8 cellular contexts compared by ENCODE assay signal in the genomic region with DNA sequence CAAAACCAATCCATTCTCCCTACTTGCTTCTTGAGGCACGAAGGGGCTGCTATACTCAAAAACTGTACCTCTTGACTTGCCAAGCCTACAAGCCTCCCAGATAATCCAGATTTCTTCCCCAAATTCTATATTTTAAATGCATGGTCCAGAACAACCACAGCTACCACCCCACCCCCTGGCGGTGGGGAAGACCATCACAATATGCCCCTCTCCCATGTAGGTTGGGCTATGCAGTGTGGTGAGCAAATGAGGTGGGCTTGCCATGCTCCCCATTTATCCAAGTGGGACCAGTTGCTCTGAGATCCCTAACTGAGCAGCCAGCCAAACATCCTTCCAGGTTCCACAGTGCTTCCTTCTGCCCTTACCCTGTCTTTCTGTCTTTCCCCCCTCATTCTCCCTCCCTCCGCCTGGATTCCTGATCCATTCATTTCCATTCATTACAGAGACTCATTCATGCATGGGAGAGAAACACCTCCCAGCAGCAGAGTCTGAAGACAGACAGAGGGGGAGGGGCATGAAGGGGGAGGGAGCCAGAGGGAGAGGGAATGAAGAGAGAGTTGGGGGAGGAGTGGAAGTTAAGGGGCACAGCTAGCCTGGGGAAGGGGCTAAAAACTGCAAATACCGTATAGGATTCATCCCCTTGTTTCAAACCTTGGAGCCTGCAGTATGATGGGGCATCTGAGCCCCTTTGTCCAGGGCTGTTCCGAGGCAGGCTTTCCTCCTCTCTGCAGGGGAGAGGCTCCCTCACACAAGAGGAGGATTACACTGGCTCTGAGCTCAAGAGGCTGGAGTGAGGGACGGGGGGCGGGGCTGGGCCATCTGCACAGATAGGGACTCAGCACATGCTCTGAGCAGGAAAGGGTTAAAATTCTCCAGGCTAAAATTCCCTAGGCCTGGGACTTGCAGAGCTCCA. TPM values are rescaled to one million over a fixed set of nuclear protein-coding genes. Genes with fewer than 3 reads are reported as not detected.
A peak's percentile ranks its signal among the peaks of the same experiment; 100 is the strongest.
DNase-seq lines count a peak whose midpoint lies in the region; ATAC-seq, FAIRE-seq and TF ChIP-seq lines count a peak whose summit lies in the region.
"Had no signal": no experiment of that assay in that cellular context is flagged by ENCODE, and none has a peak within 500 bp of the region (broad histone marks: within the 10 kb centered on the region; RNA-seq: fewer than 3 reads in every experiment).

No MANE protein-coding gene starts in this region.

- ATAC-seq in K562 (peak; percentile 28; the same call in 1 of the 3 replicates), GM21737 (IDR thresholded peaks at IDR 0.05; ENCODE audit: unreplicated experiment) (no peak), GM18498 (IDR thresholded peaks at IDR 0.05; ENCODE audit: unreplicated experiment) (no peak)

- 34% methylated on average over 4 of the region's 7 CpGs for WGBS in K562 (ENCODE audit: insufficient coverage, low coverage, missing lambda C conversion rate)

- TF ChIP-seq CTCF in K562 (IDR thresholded peaks at IDR 0.05 in 2 of 3, conservative IDR thresholded peaks at IDR 0.05 in 1 of 3; ENCODE audit: insufficient read depth in 2 of 3, low read depth in 1 of 3, low read length in 3 of 3) = 0 out of 6 replicates have a peak, but pooled peaks of 2 of the 3 experiments have one; percentile 19 to 22
- TF ChIP-seq CTCF in osteocyte (IDR thresholded peaks at IDR 0.05) = peak; percentile 42

- no peaks in the 10 kb centered on the region for H3K27me3 ChIP-seq in K562 (ENCODE audit: control insufficient read depth in 2 of 2, insufficient read depth in 2 of 2, low read length in 2 of 2)
- H3K27me3 ChIP-seq: SJCRH30 had no signal

- H4K20me1 ChIP-seq in K562 (replicated peaks; ENCODE audit: control insufficient read depth, insufficient read depth, low read length) = no peaks in the 10 kb centered on the region

- H3K9ac ChIP-seq in K562 (ENCODE audit: insufficient read depth in 1 of 2, low read depth in 2 of 2, low read length in 2 of 2) = no peak overlapping the region

- no peak for TF ChIP-seq RAD21 in K562 (CRISPR knock-in tag; conservative IDR thresholded peaks at IDR 0.05 in 1 of 2, IDR thresholded peaks at IDR 0.05 in 1 of 2)

- TF ChIP-seq EP300 in K562 (IDR thresholded peaks at IDR 0.05; ENCODE audit: low read length) = no peak

- peaks cover 5 to 29% of the 10 kb centered on the region in 2 experiments; a peak in 4 of 5 replicates for H3K4me1 ChIP-seq in K562 (replicated peaks in 1 of 2; ENCODE audit: control insufficient read depth in 2 of 2, insufficient read depth in 2 of 2, low read length in 2 of 2)

- peaks cover 29% of the 10 kb centered on the region for H3K4me1 Mint-ChIP-seq in osteocyte (ENCODE audit: unreplicated experiment)

- no peak overlapping the region for H3K4me3 Mint-ChIP-seq in osteocyte (ENCODE audit: unreplicated experiment)

- H2AFZ ChIP-seq in K562 (ENCODE audit: low read depth, low read length) = no peak overlapping the region

- no peak for TF ChIP-seq POLR2A in K562 (conservative IDR thresholded peaks at IDR 0.05)

- no peaks in the 10 kb centered on the region for H3K27me3 Mint-ChIP-seq in osteocyte (ENCODE audit: unreplicated experiment)

- peak overlapping the region; percentile 38 for H3K27ac Mint-ChIP-seq in osteocyte (ENCODE audit: unreplicated experiment)

- H3K9me3 Mint-ChIP-seq in osteocyte (ENCODE audit: unreplicated experiment) = no peaks in the 10 kb centered on the region

- H3K27ac ChIP-seq in K562 (ENCODE audit: extremely low read depth, low read depth, low read length) = no peak overlapping the region
- H3K27ac ChIP-seq: SJCRH30 had no signal

- H3K4me2 ChIP-seq in K562 (ENCODE audit: insufficient read depth, low read length) = no peak overlapping the region

- peaks cover 10% of the 10 kb centered on the region for H3K36me3 Mint-ChIP-seq in osteocyte (ENCODE audit: unreplicated experiment)

- POLR2A ChIA-PET in K562 (lab: Yijun Ruan, JAX) = interaction anchor here (0.7 to 1.3 kb wide), 2 partner anchors 23 to 37 kb away, joined by 3 read pairs; partner anchors contain the start of genes ARHGEF40 and RNASE8

- H3K79me2 ChIP-seq in K562 (ENCODE audit: control insufficient read depth, insufficient read depth, low read length) = no peaks in the 10 kb centered on the region

- CTCF ChIA-PET in K562 (lab: Yijun Ruan, JAX; ENCODE audit: low intra/inter-chr PET ratio) = interaction anchor here (1.7 to 2.5 kb wide), 3 partner anchors 13 to 79 kb away, joined by 6 to 21 read pairs (median 8); no protein-coding TSS in a partner anchor

- BruUV-seq in K562 (replicated peaks; lab: Mats Ljungman, UMichigan) = no TSS peak

- peaks cover 5% of the 10 kb centered on the region; the same call in 1 of the 3 replicates for H3K36me3 ChIP-seq in K562 (ENCODE audit: control insufficient read depth, insufficient read depth, low read length)

- H3K9me1 ChIP-seq in K562 (ENCODE audit: control insufficient read depth, insufficient read depth, low read length) = no peaks in the 10 kb centered on the region

- no peaks in the 10 kb centered on the region for H3K9me3 ChIP-seq in K562 (replicated peaks; ENCODE audit: control insufficient read depth, insufficient read depth, low read depth, low read length)
- H3K9me3 ChIP-seq: SJCRH30 had no signal

- intact Hi-C loops in K562 (cut with micrococcal nuclease) = loop anchor here (1.0 to 2.0 kb wide), 2 partner anchors 10 to 79 kb away; no protein-coding TSS in a partner anchor

- DNase-seq in NCI-H1105 (lab: John Stamatoyannopoulos, UW) = peak; percentile 43
- DNase-seq in K562 (ENCODE audit: extremely low read depth in 1 of 4, low spot score in 3 of 4) = no peak
- DNase-seq in osteocyte (ENCODE audit: extremely low spot score, unreplicated experiment) = no peak
- DNase-seq in RKO (ENCODE audit: low spot score) = no peak

- in situ Hi-C loops in K562 (cut with MboI) = no loop called here

- H3K4me3 ChIP-seq in K562 = no peak overlapping the region
- H3K4me3 ChIP-seq: SJCRH30 had no signal

- no peak for FAIRE-seq in K562 (lab: Jason Lieb, UNC)

RNA-seq across cellular contexts. Expression of gene ZNF219, which starts 4.4 kb away (rescaled TPM):
- total RNA-seq in K562 (2011; cell fraction: chromatin; rRNA removed; ENCODE audit: low replicate concordance) = 10.9 and 15.3 TPM in 2 replicates
- 9.5 TPM in 2 replicates for total RNA-seq in K562 (2011; cell fraction: nucleolus; rRNA removed)
- total RNA-seq in K562 (2011; cell fraction: nucleoplasm; rRNA removed) = 10.8 and 13.2 TPM in 2 replicates
- 3.7 and 6.4 TPM in 2 replicates for total RNA-seq in K562 (2014; rRNA removed)
- total RNA-seq in K562 (2014; rRNA removed; fragmentation: Illumina TruSeq; extraction: Trizol) = 2.2 and 2.6 TPM in 2 replicates
- 4.1 and 4.3 TPM in 2 replicates for total RNA-seq in K562 (2015; rRNA removed; fragmentation: Illumina TruSeq; extraction: Trizol)
- 9.3 and 10.6 TPM in 2 replicates for total RNA-seq in K562 (2021)
- polyA plus RNA-seq in K562 (2011; rRNA removed) = 1.9 and 2.8 TPM in 2 replicates
- polyA plus RNA-seq in K562 (2011; cell fraction: cytosol; rRNA removed) = 2.7 and 15.0 TPM in 2 replicates
- 12.7 and 34.2 TPM in 2 replicates for polyA plus RNA-seq in K562 (2011; cell fraction: nucleus; rRNA removed)
- 5.6 and 6.2 TPM in 2 replicates for polyA plus RNA-seq in K562 (2012)
- polyA plus RNA-seq in K562 (2014; fragmentation: Illumina TruSeq; extraction: Trizol) = 2.6 and 3.1 TPM in 2 replicates
- under 1 TPM; 0.29 to 0.53 TPM for polyA plus RNA-seq in K562 (2014; fragmentation: Nextera tagmentation; extraction: Ambion mirVana)
- polyA plus RNA-seq in K562 (2014; rRNA removed) = 7.7 and 7.8 TPM in 2 replicates
- polyA minus RNA-seq in K562 (2011; rRNA and poly(A)+ RNA removed) = 2.0 and 3.0 TPM in 2 replicates
- 2.1 and 3.3 TPM in 2 replicates for polyA minus RNA-seq in K562 (2011; cell fraction: cytosol; rRNA and poly(A)+ RNA removed)
- 5.0 and 9.7 TPM in 2 replicates for polyA minus RNA-seq in K562 (2011; cell fraction: nucleus; rRNA and poly(A)+ RNA removed)
- total RNA-seq in osteocyte = 20.5 and 25.2 TPM in 2 replicates

RNA-seq across cellular contexts. Expression of gene TMEM253, which starts 6.8 kb away (rescaled TPM):
- total RNA-seq in K562 (2011; cell fraction: chromatin; rRNA removed; ENCODE audit: low replicate concordance) = 0.25 TPM in 1 of 2 replicates, not detected in the other
- 0.33 TPM in 1 of 2 replicates, not detected in the other for total RNA-seq in K562 (2011; cell fraction: nucleolus; rRNA removed)
- total RNA-seq in K562 (2011; cell fraction: nucleoplasm; rRNA removed) = 0.29 TPM in 1 of 2 replicates, not detected in the other
- total RNA-seq in K562 (2014; rRNA removed) (0.24 and 0.27 TPM in 2 replicates), K562 (2014; rRNA removed; fragmentation: Illumina TruSeq; extraction: Trizol) (0.11 and 0.13 TPM in 2 replicates), K562 (2015; rRNA removed; fragmentation: Illumina TruSeq; extraction: Trizol) (not detected in 2 replicates), K562 (2021) (0.18 and 0.20 TPM in 2 replicates), osteocyte (1.2 TPM in 2 replicates)
- polyA plus RNA-seq in K562 (2011; rRNA removed) (0.07 TPM in 1 of 2 replicates, not detected in the other), K562 (2014; fragmentation: Illumina TruSeq; extraction: Trizol) (0.21 and 0.45 TPM in 2 replicates), K562 (2014; fragmentation: Nextera tagmentation; extraction: Ambion mirVana) (under 1 TPM; 0.25 to 0.61 TPM), K562 (2014; rRNA removed) (0.23 TPM in 1 of 2 replicates, not detected in the other)
- polyA plus RNA-seq in K562 (2011; cell fraction: cytosol; rRNA removed) = 0.13 TPM in 1 of 2 replicates, not detected in the other
- polyA plus RNA-seq in K562 (2011; cell fraction: nucleus; rRNA removed) = 0.13 and 0.46 TPM in 2 replicates
- 0.18 and 0.29 TPM in 2 replicates for polyA plus RNA-seq in K562 (2012)
- polyA minus RNA-seq in K562 (2011; rRNA and poly(A)+ RNA removed) = 0.15 TPM in 1 of 2 replicates, not detected in the other
- not detected in 2 replicates for polyA minus RNA-seq in K562 (2011; cell fraction: cytosol; rRNA and poly(A)+ RNA removed)
- 0.22 and 0.27 TPM in 2 replicates for polyA minus RNA-seq in K562 (2011; cell fraction: nucleus; rRNA and poly(A)+ RNA removed)
- total RNA-seq: SJCRH30 had no signal

RNA-seq across cellular contexts. Expression of gene ARHGEF40, which starts 23.9 kb away (rescaled TPM):
- 6.3 and 19.5 TPM in 2 replicates for total RNA-seq in K562 (2011; cell fraction: chromatin; rRNA removed; ENCODE audit: low replicate concordance)
- total RNA-seq in K562 (2011; cell fraction: nucleolus; rRNA removed) = 8.9 and 9.8 TPM in 2 replicates
- total RNA-seq in K562 (2011; cell fraction: nucleoplasm; rRNA removed) = 7.5 and 9.5 TPM in 2 replicates
- total RNA-seq in K562 (2014; rRNA removed) = 3.9 and 4.0 TPM in 2 replicates
- 2.3 and 2.9 TPM in 2 replicates for total RNA-seq in K562 (2014; rRNA removed; fragmentation: Illumina TruSeq; extraction: Trizol)
- total RNA-seq in K562 (2015; rRNA removed; fragmentation: Illumina TruSeq; extraction: Trizol) = 3.3 and 3.7 TPM in 2 replicates
- total RNA-seq in K562 (2021) = 4.6 and 6.3 TPM in 2 replicates
- 3.8 and 4.0 TPM in 2 replicates for polyA plus RNA-seq in K562 (2011; rRNA removed)
- 5.6 and 9.9 TPM in 2 replicates for polyA plus RNA-seq in K562 (2011; cell fraction: cytosol; rRNA removed)
- 18.5 and 28.6 TPM in 2 replicates for polyA plus RNA-seq in K562 (2011; cell fraction: nucleus; rRNA removed)
- polyA plus RNA-seq in K562 (2012) = 3.6 and 7.8 TPM in 2 replicates
- 4.6 and 5.0 TPM in 2 replicates for polyA plus RNA-seq in K562 (2014; fragmentation: Illumina TruSeq; extraction: Trizol)
- polyA plus RNA-seq in K562 (2014; fragmentation: Nextera tagmentation; extraction: Ambion mirVana) = under 1 TPM; 0.42 to 0.55 TPM
- 4.6 and 4.7 TPM in 2 replicates for polyA plus RNA-seq in K562 (2014; rRNA removed)
- 2.2 and 3.0 TPM in 2 replicates for polyA minus RNA-seq in K562 (2011; rRNA and poly(A)+ RNA removed)
- 1.8 and 2.2 TPM in 2 replicates for polyA minus RNA-seq in K562 (2011; cell fraction: cytosol; rRNA and poly(A)+ RNA removed)
- 3.9 and 4.0 TPM in 2 replicates for polyA minus RNA-seq in K562 (2011; cell fraction: nucleus; rRNA and poly(A)+ RNA removed)
- total RNA-seq in osteocyte = 126 and 139 TPM in 2 replicates

RNA-seq across cellular contexts. Expression of gene RNASE8, which starts 36.4 kb away (rescaled TPM):
- not detected in 2 replicates for total RNA-seq in K562 (2011; cell fraction: chromatin; rRNA removed; ENCODE audit: low replicate concordance)
- not detected in 2 replicates for total RNA-seq in K562 (2011; cell fraction: nucleolus; rRNA removed)
- not detected in 2 replicates for total RNA-seq in K562 (2011; cell fraction: nucleoplasm; rRNA removed)
- total RNA-seq in K562 (2014; rRNA removed) (not detected in 2 replicates), K562 (2014; rRNA removed; fragmentation: Illumina TruSeq; extraction: Trizol) (not detected in 2 replicates), K562 (2015; rRNA removed; fragmentation: Illumina TruSeq; extraction: Trizol) (not detected in 2 replicates), K562 (2021) (not detected in 2 replicates), osteocyte (not detected in 2 replicates)
- polyA plus RNA-seq in K562 (2011; rRNA removed) (not detected in 2 replicates), K562 (2014; fragmentation: Illumina TruSeq; extraction: Trizol) (not detected in 2 replicates), K562 (2014; fragmentation: Nextera tagmentation; extraction: Ambion mirVana) (not detected), K562 (2014; rRNA removed) (not detected in 2 replicates)
- not detected in 2 replicates for polyA plus RNA-seq in K562 (2011; cell fraction: cytosol; rRNA removed)
- polyA plus RNA-seq in K562 (2011; cell fraction: nucleus; rRNA removed) = not detected in 2 replicates
- polyA plus RNA-seq in K562 (2012) = not detected in 2 replicates
- polyA minus RNA-seq in K562 (2011; rRNA and poly(A)+ RNA removed) = not detected in 2 replicates
- polyA minus RNA-seq in K562 (2011; cell fraction: cytosol; rRNA and poly(A)+ RNA removed) = not detected in 2 replicates
- not detected in 2 replicates for polyA minus RNA-seq in K562 (2011; cell fraction: nucleus; rRNA and poly(A)+ RNA removed)
- total RNA-seq: right cardiac atrium, SJCRH30 had no signal
- polyA plus RNA-seq: right cardiac atrium had no signal

RNA-seq across cellular contexts. Expression of gene RNASE7, which starts 51.9 kb away (rescaled TPM):
- total RNA-seq in K562 (2011; cell fraction: chromatin; rRNA removed; ENCODE audit: low replicate concordance) = not detected in 2 replicates
- total RNA-seq in K562 (2011; cell fraction: nucleolus; rRNA removed) = not detected in 2 replicates
- total RNA-seq in K562 (2011; cell fraction: nucleoplasm; rRNA removed) = not detected in 2 replicates
- total RNA-seq in K562 (2014; rRNA removed) = not detected in 2 replicates
- not detected in 2 replicates for total RNA-seq in K562 (2014; rRNA removed; fragmentation: Illumina TruSeq; extraction: Trizol)
- not detected in 2 replicates for total RNA-seq in K562 (2015; rRNA removed; fragmentation: Illumina TruSeq; extraction: Trizol)
- not detected in 2 replicates for total RNA-seq in K562 (2021)
- polyA plus RNA-seq in K562 (2011; rRNA removed) = not detected in 2 replicates
- not detected in 2 replicates for polyA plus RNA-seq in K562 (2011; cell fraction: cytosol; rRNA removed)
- not detected in 2 replicates for polyA plus RNA-seq in K562 (2011; cell fraction: nucleus; rRNA removed)
- polyA plus RNA-seq in K562 (2012) = not detected in 2 replicates
- not detected in 2 replicates for polyA plus RNA-seq in K562 (2014; fragmentation: Illumina TruSeq; extraction: Trizol)
- not detected for polyA plus RNA-seq in K562 (2014; fragmentation: Nextera tagmentation; extraction: Ambion mirVana)
- polyA plus RNA-seq in K562 (2014; rRNA removed) = not detected in 2 replicates
- not detected in 2 replicates for polyA minus RNA-seq in K562 (2011; rRNA and poly(A)+ RNA removed)
- not detected in 2 replicates for polyA minus RNA-seq in K562 (2011; cell fraction: cytosol; rRNA and poly(A)+ RNA removed)
- not detected in 2 replicates for polyA minus RNA-seq in K562 (2011; cell fraction: nucleus; rRNA and poly(A)+ RNA removed)
- not detected in 2 replicates for total RNA-seq in osteocyte
- total RNA-seq: right cardiac atrium, SJCRH30 had no signal
- polyA plus RNA-seq: right cardiac atrium had no signal
